ENCODE assay signal across 12 cellular contexts in the genomic region with DNA sequence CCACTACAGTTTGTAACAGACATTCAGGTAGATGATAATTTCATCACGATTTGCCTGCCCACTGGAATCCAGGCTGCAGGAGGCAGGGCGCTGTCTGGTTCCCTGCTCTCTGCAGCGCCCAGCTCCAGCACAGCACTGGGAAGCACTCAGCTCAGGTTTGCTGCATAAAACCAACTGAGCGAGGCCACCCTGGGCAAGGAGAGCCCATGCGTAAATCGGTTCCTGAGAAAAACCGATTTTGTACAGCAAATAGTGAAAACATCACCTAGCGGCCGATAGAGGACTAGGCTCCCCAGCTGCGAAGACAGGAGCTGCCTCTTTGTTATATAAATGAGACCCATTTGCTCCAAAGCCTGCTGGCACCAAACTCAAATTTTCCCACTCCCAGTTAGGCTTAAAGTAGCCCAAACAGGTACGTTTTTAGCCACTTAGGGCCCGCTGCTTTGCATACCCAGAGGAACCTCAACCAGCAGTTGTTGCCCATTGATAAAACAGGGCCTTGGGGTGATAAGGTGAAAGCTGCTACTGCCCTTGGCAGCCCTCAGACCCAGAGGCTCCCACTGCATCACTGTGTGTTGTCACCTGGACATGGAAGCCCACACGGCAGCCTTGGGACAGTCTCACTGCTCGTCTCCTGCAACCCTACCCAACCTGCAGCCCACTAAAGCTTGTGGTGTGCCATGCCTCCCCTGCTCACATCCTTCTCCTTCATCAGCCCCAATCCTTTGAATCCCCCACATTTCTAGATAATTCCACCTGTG. TPM values are rescaled to one million over a fixed set of nuclear protein-coding genes. Genes with fewer than 3 reads are reported as not detected.
DNase-seq lines count a peak whose midpoint lies in the region; ATAC-seq, FAIRE-seq and TF ChIP-seq lines count a peak whose summit lies in the region.
"Had no signal": no experiment of that assay in that cellular context is flagged by ENCODE, and none has a peak within 500 bp of the region (broad histone marks: within the 10 kb centered on the region; RNA-seq: fewer than 3 reads in every experiment).

No MANE protein-coding gene starts in this region.

- in situ Hi-C loops in GM12878 (cut with MboI): loop anchor here (10.0 kb wide), 1 partner anchor 262 kb away; a partner anchor contains a TSS

- peak; percentile 37 for DNase-seq in AG20443 (ENCODE audit: low spot score)
- DNase-seq in HuH-7 (ENCODE audit: low spot score): peak; percentile 59
- no peak for DNase-seq in GM12878 (ENCODE audit: low read depth, low spot score)
- peak in 1 of 2 experiments; percentile 37 for DNase-seq in mesothelial cell of epicardium (ENCODE audit: low spot score in 2 of 2, unreplicated experiment in 2 of 2)
- no peak for DNase-seq in GM12891 (ENCODE audit: insufficient read length, low spot score)
- DNase-seq in T-helper 2 cell: no peak
- DNase-seq: DND-41 had no signal

- H3K4me3 Mint-ChIP-seq in mesothelial cell of epicardium: no peak overlapping the region
- H3K4me3 Mint-ChIP-seq: brain, T-helper 17 cell had no signal

- POLR2A ChIA-PET in GM12878 (lab: Charles Lee): no interaction called here

- no peak overlapping the region for H3K27ac ChIP-seq in GM12878 (ENCODE audit: control insufficient read depth, insufficient read depth)

- H3K9ac ChIP-seq in GM12878 (ENCODE audit: control insufficient read depth, insufficient read depth, low read length): no peak overlapping the region

- no peak overlapping the region for H2AFZ ChIP-seq in GM12878 (ENCODE audit: control insufficient read depth, low read depth, low read length)

- H3K4me1 Mint-ChIP-seq in mesothelial cell of epicardium: no peaks in the 10 kb centered on the region
- H3K4me1 Mint-ChIP-seq: IgD-negative memory B cell had no signal

- BruUV-seq in GM12878 (replicated peaks; lab: Mats Ljungman, UMichigan): no TSS peak

- WGBS in GM12878 (ENCODE audit: insufficient coverage, insufficient replicate concordance, low lambda C conversion rate, missing lambda C conversion rate): 31% methylated on average over 14 of the region's 14 CpGs

- TF ChIP-seq POLR2A in GM12878 (IDR thresholded peaks at IDR 0.05; ENCODE audit: low read depth, low read length) (no peak), GM12891 (IDR thresholded peaks at IDR 0.05; ENCODE audit: low read depth, low read length) (no peak)

- CTCF ChIA-PET in GM12878 (lab: Yijun Ruan, JAX): interaction anchor here (0.8 to 2.3 kb wide), 5 partner anchors 13 to 1415 kb away, joined by 3 to 19 read pairs (median 4); a partner anchor contains a TSS

- no peaks in the 10 kb centered on the region for H3K4me1 ChIP-seq in GM12878 (ENCODE audit: control insufficient read depth, insufficient read depth, low read length)

- H3K27ac Mint-ChIP-seq in mesothelial cell of epicardium: no peak overlapping the region
- H3K27ac Mint-ChIP-seq: IgD-negative memory B cell, T-helper 17 cell had no signal

- no peaks in the 10 kb centered on the region for H3K79me2 ChIP-seq in GM12878 (ENCODE audit: control insufficient read depth, insufficient read depth, low read length)

- no peaks in the 10 kb centered on the region for H3K36me3 Mint-ChIP-seq in mesothelial cell of epicardium
- H3K36me3 Mint-ChIP-seq: brain, IgD-negative memory B cell had no signal

- no peaks in the 10 kb centered on the region for H3K9me3 Mint-ChIP-seq in mesothelial cell of epicardium
- H3K9me3 Mint-ChIP-seq: brain had no signal

- no peaks in the 10 kb centered on the region for H4K20me1 ChIP-seq in GM12878 (ENCODE audit: control insufficient read depth, insufficient read depth)

- H3K36me3 ChIP-seq in GM12878 (ENCODE audit: control insufficient read depth in 2 of 2, insufficient read depth in 2 of 2, low read length in 1 of 2): no peaks in the 10 kb centered on the region

- no peak for ATAC-seq in GM12878
- no peak for ATAC-seq in GM19397 (IDR thresholded peaks at IDR 0.05; ENCODE audit: unreplicated experiment)
- ATAC-seq in GM21717 (IDR thresholded peaks at IDR 0.05; ENCODE audit: unreplicated experiment): no peak
- ATAC-seq: T-helper 17 cell had no signal

- FAIRE-seq in GM12878 (lab: Jason Lieb, UNC) (no peak), GM12891 (lab: Jason Lieb, UNC) (no peak)

- peaks cover 7% of the 10 kb centered on the region for H3K27me3 Mint-ChIP-seq in mesothelial cell of epicardium (ENCODE audit: low read depth)

- H3K4me2 ChIP-seq in GM12878 (ENCODE audit: control insufficient read depth, insufficient read depth): no peak overlapping the region

- peaks cover 0 to 4% of the 10 kb centered on the region in 2 experiments; a peak in 1 of 4 replicates for H3K27me3 ChIP-seq in GM12878 (replicated peaks in 1 of 2; ENCODE audit: control insufficient read depth in 2 of 2, insufficient read depth in 2 of 2, low read length in 1 of 2)

- H3K4me3 ChIP-seq in GM12878: no peak overlapping the region

- intact Hi-C loops in GM12878 (cut with micrococcal nuclease; ENCODE audit: unreplicated experiment): loop anchor here (10.0 kb wide), 1 partner anchor 1412 kb away; no protein-coding TSS in a partner anchor

- SMC1A ChIA-PET in GM12878 (lab: Charles Lee; ENCODE audit: uncharacterized antibody, unreplicated experiment): interaction anchor here (1.2 kb wide), 1 partner anchor 489 kb away, joined by 3 read pairs; no protein-coding TSS in a partner anchor

- TF ChIP-seq EP300 in GM12878 (IDR thresholded peaks at IDR 0.05; ENCODE audit: borderline replicate concordance in 1 of 2, control insufficient read depth in 1 of 2, low read depth in 2 of 2, low read length in 2 of 2): no peak

- TF ChIP-seq CTCF in GM12878 (IDR thresholded peaks at IDR 0.05 in 2 of 3, conservative IDR thresholded peaks at IDR 0.05 in 1 of 3; ENCODE audit: control insufficient read depth in 2 of 3, extremely low read depth in 1 of 3, insufficient read depth in 1 of 3, low read depth in 3 of 3, low read length in 3 of 3): 0 out of 6 replicates have a peak, but pooled peaks have one; percentile 7 to 21 (median 16)
- peak; percentile 61 for TF ChIP-seq CTCF in mesothelial cell of epicardium (IDR thresholded peaks at IDR 0.05; ENCODE audit: unreplicated experiment)

- H3K9me3 ChIP-seq in GM12878 (replicated peaks; ENCODE audit: control insufficient read depth, insufficient read depth, low read length): no peaks in the 10 kb centered on the region

- RAD21 ChIA-PET in GM12878 (lab: Charles Lee; ENCODE audit: unreplicated experiment): interaction anchor here (2.2 kb wide), 1 partner anchor 65 kb away, joined by 12 read pairs; no protein-coding TSS in a partner anchor

- no peak for TF ChIP-seq RAD21 in GM12878 (IDR thresholded peaks at IDR 0.05; ENCODE audit: insufficient read depth, low read depth, low read length)

TF ChIP-seq in GM12878, 131 proteins besides CTCF, POLR2A, EP300 and RAD21 (continues in another document):
- no peak for TF ChIP-seq IKZF2 (IDR thresholded peaks at IDR 0.05)
- TF ChIP-seq PAX8 (IDR thresholded peaks at IDR 0.05): no peak
- no peak for TF ChIP-seq SPI1 (IDR thresholded peaks at IDR 0.05; ENCODE audit: borderline replicate concordance, insufficient read depth, low read depth, low read length)
- TF ChIP-seq STAT1 (conservative IDR thresholded peaks at IDR 0.05): no peak

TF ChIP-seq in GM12891, 5 proteins besides CTCF, POLR2A, EP300 and RAD21:
- TF ChIP-seq TAF1 (IDR thresholded peaks at IDR 0.05; ENCODE audit: low read depth, low read length) (no peak), PAX5 (IDR thresholded peaks at IDR 0.05; ENCODE audit: insufficient read depth, low read length, severe bottlenecking) (no peak), POLR2AphosphoS5 (IDR thresholded peaks at IDR 0.05; ENCODE audit: low read depth, low read length) (no peak), SPI1 (IDR thresholded peaks at IDR 0.05; ENCODE audit: low read depth, low read length) (no peak), POU2F2 (IDR thresholded peaks at IDR 0.05; ENCODE audit: low read depth, low read length) (no peak)
TF ChIP-seq in GM12891: peak in this region for 0.

RNA-seq across cellular contexts. Expression of a gene that starts 47.5 kb away (rescaled TPM):
- total RNA-seq in GM12878 (2013; cell fraction: nucleolus; rRNA removed): 1.2 and 2.1 TPM in 2 replicates
- total RNA-seq in GM12878 (2014; rRNA removed) (0.38 and 0.56 TPM in 2 replicates), GM12878 (2014; rRNA removed; fragmentation: Illumina TruSeq; extraction: Trizol) (0.58 and 0.74 TPM in 2 replicates), GM12878 (2021) (0.46 and 1.0 TPM in 2 replicates), mesothelial cell of epicardium (1.0 to 1.6 TPM (median 1.2 TPM) in 3 replicates)
- 0.72 TPM for polyA plus RNA-seq in GM12878 (2011; ENCODE audit: low read depth)
- polyA plus RNA-seq in GM12878 (2011; rRNA removed) (17.7 and 18.2 TPM in 2 replicates), GM12878 (2014; fragmentation: Illumina TruSeq; extraction: Trizol) (0.21 and 1.9 TPM in 2 replicates), GM12878 (2014; fragmentation: Nextera tagmentation; extraction: Ambion mirVana) (under 1 TPM; 0.04 to 0.14 TPM), GM12878 (2014; rRNA removed) (0.44 and 1.1 TPM in 2 replicates), GM12878 (2016; fragmentation: Nextera tagmentation; extraction: Ambion mirVana) (under 1 TPM; 0.40 to 0.54 TPM)
- 16.8 and 17.6 TPM in 2 replicates for polyA plus RNA-seq in GM12878 (2011; cell fraction: cytosol; rRNA removed)
- 29.7 and 30.4 TPM in 2 replicates for polyA plus RNA-seq in GM12878 (2011; cell fraction: nucleus; rRNA removed)
- polyA plus RNA-seq in GM12878 (2012): 0.84 and 1.1 TPM in 2 replicates
- polyA minus RNA-seq in GM12878 (2011; rRNA and poly(A)+ RNA removed): 28.7 and 44.1 TPM in 2 replicates
- polyA minus RNA-seq in GM12878 (2011; cell fraction: cytosol; rRNA and poly(A)+ RNA removed): 8.0 and 8.7 TPM in 2 replicates
- 23.6 and 34.7 TPM in 2 replicates for polyA minus RNA-seq in GM12878 (2011; cell fraction: nucleus; rRNA and poly(A)+ RNA removed)
- 0.09 TPM for polyA plus RNA-seq in GM12891 (2012; ENCODE audit: low read depth, missing spikeins)
- total RNA-seq: T-helper 17 cell had no signal
- polyA plus RNA-seq: IgD-negative memory B cell had no signal

RNA-seq across cellular contexts. Expression of a gene that starts 49.0 kb away (rescaled TPM):
- total RNA-seq in GM12878 (2013; cell fraction: nucleolus; rRNA removed): 24.3 and 38.0 TPM in 2 replicates
- total RNA-seq in GM12878 (2014; rRNA removed) (21.2 and 21.8 TPM in 2 replicates), GM12878 (2014; rRNA removed; fragmentation: Illumina TruSeq; extraction: Trizol) (10.9 and 12.5 TPM in 2 replicates), GM12878 (2021) (25.7 and 27.1 TPM in 2 replicates), mesothelial cell of epicardium (58.7 to 64.9 TPM (median 62.4 TPM) in 3 replicates)
- polyA plus RNA-seq in GM12878 (2011; ENCODE audit: low read depth): 11.7 TPM
- polyA plus RNA-seq in GM12878 (2011; rRNA removed) (14.9 and 26.3 TPM in 2 replicates), GM12878 (2014; fragmentation: Illumina TruSeq; extraction: Trizol) (14.5 and 19.4 TPM in 2 replicates), GM12878 (2014; fragmentation: Nextera tagmentation; extraction: Ambion mirVana) (10 to 100 TPM in 1 of 2 experiments, 1 to 10 TPM in 1; 8.3 to 13.9 TPM), GM12878 (2014; rRNA removed) (29.5 and 35.1 TPM in 2 replicates), GM12878 (2016; fragmentation: Nextera tagmentation; extraction: Ambion mirVana) (10 to 100 TPM; 10.1 to 11.0 TPM)
- polyA plus RNA-seq in GM12878 (2011; cell fraction: cytosol; rRNA removed): 39.2 and 43.6 TPM in 2 replicates
- 117 and 124 TPM in 2 replicates for polyA plus RNA-seq in GM12878 (2011; cell fraction: nucleus; rRNA removed)
- 18.3 and 18.8 TPM in 2 replicates for polyA plus RNA-seq in GM12878 (2012)
- polyA minus RNA-seq in GM12878 (2011; rRNA and poly(A)+ RNA removed): 22.0 and 33.0 TPM in 2 replicates
- polyA minus RNA-seq in GM12878 (2011; cell fraction: cytosol; rRNA and poly(A)+ RNA removed): 10.9 and 11.5 TPM in 2 replicates
- polyA minus RNA-seq in GM12878 (2011; cell fraction: nucleus; rRNA and poly(A)+ RNA removed): 16.8 and 31.4 TPM in 2 replicates
- 15.8 TPM for polyA plus RNA-seq in GM12891 (2012; ENCODE audit: low read depth, missing spikeins)

Comparison
In these comparisons a context has a peak if more than half of its experiments do, and no peak if none do; other contexts are left out.
1. DNase-seq: peak in AG20443 (single experiment) and HuH-7 (single experiment); none in GM12878 (single experiment), GM12891 (single experiment) and T-helper 2 cell (0 of 5).